31 cellular contexts compared by ENCODE assay signal in genomic region chr19:2538096-2538757, GRCh38.
DNase-seq lines count a peak whose midpoint lies in the region; ATAC-seq, FAIRE-seq and TF ChIP-seq lines count a peak whose summit lies in the region.
"Had no signal": no experiment of that assay in that cellular context is flagged by ENCODE, and none has a peak within 500 bp of the region (broad histone marks: within the 10 kb centered on the region; RNA-seq: fewer than 3 reads in every experiment).

No MANE protein-coding gene starts in this region.

- no peak for ATAC-seq in activated T-cell treated with anti-CD3 and anti-CD28 coated beads, Interleukin-2, amount 50 U/mL, for 72 hours (replicated peaks in 1 of 2)
- no peak for ATAC-seq in activated T-cell treated with anti-CD3 and anti-CD28 coated beads, Interleukin-2, amount 50 U/mL, for 4 hours
- no peak for ATAC-seq in K562
- no peak for ATAC-seq in stimulated activated effector memory CD8-positive, alpha-beta T cell treated with anti-CD3 and anti-CD28 coated beads, Interleukin-12 subunit alpha, Interleukin-12 subunit beta, amount 100 ng/mL, for 72 hours
- no peak for ATAC-seq in GM19035 (IDR thresholded peaks at IDR 0.05; ENCODE audit: unreplicated experiment)
- ATAC-seq: effector memory CD8-positive, alpha-beta T cell; naive thymus-derived CD8-positive, alpha-beta T cell had no signal

- peak overlapping the region; percentile 29 for H3K27ac Mint-ChIP-seq in activated T-cell treated with anti-CD3 and anti-CD28 coated beads, Interleukin-2, amount 50 U/mL, for 72 hours
- peak overlapping the region; percentile 31 to 53 (median 53) for H3K27ac Mint-ChIP-seq in IgD-negative memory B cell
- H3K27ac Mint-ChIP-seq in stimulated activated effector memory CD8-positive, alpha-beta T cell treated with anti-CD3 and anti-CD28 coated beads, Interleukin-12 subunit alpha, Interleukin-12 subunit beta, amount 100 ng/mL, for 72 hours, result peak overlapping the region; percentile 65
- H3K27ac Mint-ChIP-seq: activated naive CD8-positive, alpha-beta T cell treated with anti-CD3 and anti-CD28 coated beads, Interleukin-2, amount 50 U/mL, for 24 hours; activated T-cell treated with anti-CD3 and anti-CD28 coated beads, Interleukin-2, amount 50 U/mL, for 24 hours; effector memory CD8-positive, alpha-beta T cell had no signal

- H3K4me1 Mint-ChIP-seq in activated T-cell treated with anti-CD3 and anti-CD28 coated beads, Interleukin-2, amount 50 U/mL, for 72 hours (ENCODE audit: low read depth), result peaks cover 34% of the 10 kb centered on the region
- peaks cover 31% of the 10 kb centered on the region for H3K4me1 Mint-ChIP-seq in activated T-cell treated with anti-CD3 and anti-CD28 coated beads, Interleukin-2, amount 50 U/mL, for 4 hours (ENCODE audit: low read depth)
- peaks cover 6 to 24% (median 22%) of the 10 kb centered on the region in 3 donors for H3K4me1 Mint-ChIP-seq in IgD-negative memory B cell
- H3K4me1 Mint-ChIP-seq in stimulated activated effector memory CD8-positive, alpha-beta T cell treated with anti-CD3 and anti-CD28 coated beads, Interleukin-12 subunit alpha, Interleukin-12 subunit beta, amount 100 ng/mL, for 72 hours, result peaks cover 45% of the 10 kb centered on the region

- POLR2A ChIA-PET in K562 (lab: Yijun Ruan, JAX), result interaction anchor here (1.9 kb wide), 1 partner anchor 62 kb away, joined by 7 read pairs; the partner anchor contains the start of gene GADD45B

- no peaks in the 10 kb centered on the region for H3K36me3 ChIP-seq in K562 (ENCODE audit: control insufficient read depth, insufficient read depth, low read length)
- H3K36me3 ChIP-seq: suprapubic skin had no signal

- 43% methylated on average over 9 of the region's 10 CpGs for WGBS in K562 (ENCODE audit: insufficient coverage, low coverage, missing lambda C conversion rate)

- TF ChIP-seq POLR2A in K562 (conservative IDR thresholded peaks at IDR 0.05), result no peak

- H3K9me3 ChIP-seq in K562 (replicated peaks; ENCODE audit: control insufficient read depth, insufficient read depth, low read depth, low read length), result no peaks in the 10 kb centered on the region

- no peak for TF ChIP-seq EP300 in K562 (IDR thresholded peaks at IDR 0.05; ENCODE audit: low read length)

- FAIRE-seq in K562 (lab: Jason Lieb, UNC), result no peak
- FAIRE-seq: GM12891, keratinocyte had no signal

- no peak for TF ChIP-seq RAD21 in K562 (CRISPR knock-in tag; conservative IDR thresholded peaks at IDR 0.05 in 1 of 2, IDR thresholded peaks at IDR 0.05 in 1 of 2)

- no peaks in the 10 kb centered on the region; a peak in 1 of 5 replicates for H3K27me3 ChIP-seq in K562 (ENCODE audit: control insufficient read depth in 2 of 2, insufficient read depth in 2 of 2, low read length in 2 of 2)
- H3K27me3 ChIP-seq: suprapubic skin had no signal

- H3K4me3 ChIP-seq in K562, result no peak overlapping the region
- H3K4me3 ChIP-seq: PC-9, skin epidermis, suprapubic skin had no signal

- H3K79me2 ChIP-seq in K562 (ENCODE audit: control insufficient read depth, insufficient read depth, low read length), result no peaks in the 10 kb centered on the region

- no peaks in the 10 kb centered on the region for H4K20me1 ChIP-seq in K562 (replicated peaks; ENCODE audit: control insufficient read depth, insufficient read depth, low read length)

- in situ Hi-C loops in K562 (cut with MboI), result no loop called here

- BruUV-seq in K562 (replicated peaks; lab: Mats Ljungman, UMichigan), result no TSS peak

- no peak overlapping the region for H3K4me3 Mint-ChIP-seq in activated T-cell treated with anti-CD3 and anti-CD28 coated beads, Interleukin-2, amount 50 U/mL, for 72 hours
- no peak overlapping the region for H3K4me3 Mint-ChIP-seq in activated T-cell treated with anti-CD3 and anti-CD28 coated beads, Interleukin-2, amount 50 U/mL, for 4 hours
- peak overlapping the region in 1 of 4 donors; percentile 21 for H3K4me3 Mint-ChIP-seq in IgD-negative memory B cell
- H3K4me3 Mint-ChIP-seq in stimulated activated effector memory CD8-positive, alpha-beta T cell treated with anti-CD3 and anti-CD28 coated beads, Interleukin-12 subunit alpha, Interleukin-12 subunit beta, amount 100 ng/mL, for 72 hours, result peak overlapping the region; percentile 22
- H3K4me3 Mint-ChIP-seq: activated naive CD8-positive, alpha-beta T cell treated with anti-CD3 and anti-CD28 coated beads, Interleukin-2, amount 50 U/mL, for 24 hours; activated T-cell treated with anti-CD3 and anti-CD28 coated beads, Interleukin-2, amount 50 U/mL, for 24 hours; naive thymus-derived CD8-positive, alpha-beta T cell had no signal

- no peak overlapping the region for H2AFZ ChIP-seq in K562 (ENCODE audit: low read depth, low read length)
- H2AFZ ChIP-seq: PC-9 had no signal

- H3K9me3 Mint-ChIP-seq in activated T-cell treated with anti-CD3 and anti-CD28 coated beads, Interleukin-2, amount 50 U/mL, for 72 hours, result no peaks in the 10 kb centered on the region
- H3K9me3 Mint-ChIP-seq in activated T-cell treated with anti-CD3 and anti-CD28 coated beads, Interleukin-2, amount 50 U/mL, for 4 hours, result no peaks in the 10 kb centered on the region
- H3K9me3 Mint-ChIP-seq in IgD-negative memory B cell, result no peaks in the 10 kb centered on the region
- peaks cover 2% of the 10 kb centered on the region for H3K9me3 Mint-ChIP-seq in stimulated activated effector memory CD8-positive, alpha-beta T cell treated with anti-CD3 and anti-CD28 coated beads, Interleukin-12 subunit alpha, Interleukin-12 subunit beta, amount 100 ng/mL, for 72 hours
- H3K9me3 Mint-ChIP-seq: activated naive CD8-positive, alpha-beta T cell treated with anti-CD3 and anti-CD28 coated beads, Interleukin-2, amount 50 U/mL, for 24 hours; activated T-cell treated with anti-CD3 and anti-CD28 coated beads, Interleukin-2, amount 50 U/mL, for 24 hours; effector memory CD8-positive, alpha-beta T cell; H9; naive thymus-derived CD8-positive, alpha-beta T cell had no signal

- no peaks in the 10 kb centered on the region for H3K27me3 Mint-ChIP-seq in activated T-cell treated with anti-CD3 and anti-CD28 coated beads, Interleukin-2, amount 50 U/mL, for 72 hours (ENCODE audit: low read depth)
- H3K27me3 Mint-ChIP-seq in activated T-cell treated with anti-CD3 and anti-CD28 coated beads, Interleukin-2, amount 50 U/mL, for 4 hours (ENCODE audit: low read depth), result no peaks in the 10 kb centered on the region
- no peaks in the 10 kb centered on the region for H3K27me3 Mint-ChIP-seq in IgD-negative memory B cell
- H3K27me3 Mint-ChIP-seq: activated naive CD8-positive, alpha-beta T cell treated with anti-CD3 and anti-CD28 coated beads, Interleukin-2, amount 50 U/mL, for 24 hours; activated T-cell treated with anti-CD3 and anti-CD28 coated beads, Interleukin-2, amount 50 U/mL, for 24 hours; effector memory CD8-positive, alpha-beta T cell; naive thymus-derived CD8-positive, alpha-beta T cell had no signal

- intact Hi-C loops in K562 (cut with micrococcal nuclease), result no loop called here

- H3K4me2 ChIP-seq in K562 (ENCODE audit: insufficient read depth, low read length), result no peak overlapping the region
- H3K4me2 ChIP-seq: PC-9 had no signal

- H3K27ac ChIP-seq in K562 (ENCODE audit: extremely low read depth, low read depth, low read length), result no peak overlapping the region
- H3K27ac ChIP-seq: PC-9, skin epidermis, suprapubic skin, VCaP had no signal

- no peaks in the 10 kb centered on the region for H3K9me1 ChIP-seq in K562 (ENCODE audit: control insufficient read depth, insufficient read depth, low read length)

- peaks cover 0 to 3% of the 10 kb centered on the region in 2 donors for H3K36me3 Mint-ChIP-seq in activated T-cell treated with anti-CD3 and anti-CD28 coated beads, Interleukin-2, amount 50 U/mL, for 72 hours (ENCODE audit: insufficient read depth in 2 of 2)
- no peaks in the 10 kb centered on the region for H3K36me3 Mint-ChIP-seq in activated T-cell treated with anti-CD3 and anti-CD28 coated beads, Interleukin-2, amount 50 U/mL, for 4 hours (ENCODE audit: insufficient read depth)
- H3K36me3 Mint-ChIP-seq in IgD-negative memory B cell, result peaks cover 2% of the 10 kb centered on the region
- peaks cover 9% of the 10 kb centered on the region for H3K36me3 Mint-ChIP-seq in stimulated activated effector memory CD8-positive, alpha-beta T cell treated with anti-CD3 and anti-CD28 coated beads, Interleukin-12 subunit alpha, Interleukin-12 subunit beta, amount 100 ng/mL, for 72 hours
- H3K36me3 Mint-ChIP-seq: naive thymus-derived CD8-positive, alpha-beta T cell had no signal

- H3K9ac ChIP-seq in K562 (ENCODE audit: insufficient read depth in 1 of 2, low read depth in 2 of 2, low read length in 2 of 2), result no peak overlapping the region

- CTCF ChIA-PET in K562 (lab: Yijun Ruan, JAX; ENCODE audit: low intra/inter-chr PET ratio), result no interaction called here

- no peak for TF ChIP-seq CTCF in K562 (IDR thresholded peaks at IDR 0.05 in 2 of 3, conservative IDR thresholded peaks at IDR 0.05 in 1 of 3; ENCODE audit: insufficient read depth in 2 of 3, low read depth in 1 of 3, low read length in 3 of 3)

- H3K4me1 ChIP-seq in K562 (replicated peaks in 1 of 2; ENCODE audit: control insufficient read depth in 2 of 2, insufficient read depth in 2 of 2, low read length in 2 of 2), result peaks cover 8 to 9% of the 10 kb centered on the region in 2 experiments; a peak in 4 of 5 replicates

- no peak for DNase-seq in activated T-cell treated with anti-CD3 and anti-CD28 coated beads, Interleukin-2, amount 50 U/mL, for 72 hours
- DNase-seq in activated T-cell treated with anti-CD3 and anti-CD28 coated beads, Interleukin-2, amount 50 U/mL, for 4 hours, result no peak
- DNase-seq in K562 (ENCODE audit: extremely low read depth in 1 of 4, low spot score in 3 of 4), result no peak
- no peak for DNase-seq in stimulated activated effector memory CD8-positive, alpha-beta T cell treated with anti-CD3 and anti-CD28 coated beads, Interleukin-12 subunit alpha, Interleukin-12 subunit beta, amount 100 ng/mL, for 72 hours (ENCODE audit: low spot score in 2 of 2)
- no peak for DNase-seq in NCI-H187 (lab: John Stamatoyannopoulos, UW)
- no peak for DNase-seq in EL
- DNase-seq: activated CD4-positive, alpha-beta T cell treated with anti-CD3 and anti-CD28 coated beads for 48 hours; activated naive CD4-positive, alpha-beta T cell; activated naive CD8-positive, alpha-beta T cell treated with anti-CD3 and anti-CD28 coated beads, Interleukin-2, amount 50 U/mL, for 24 hours; activated T-cell treated with anti-CD3 and anti-CD28 coated beads, Interleukin-2, amount 50 U/mL, for 24 hours; caudate nucleus; effector memory CD8-positive, alpha-beta T cell; erythroblast; glutamatergic neuron; H9; Karpas-422; naive thymus-derived CD8-positive, alpha-beta T cell; NCI-H1417 treated with DMSO at 0.1 percent for 48 hours; NCI-H2081; NCI-H226; NCI-H526 treated with DMSO at 0.1 percent for 48 hours; NK-92 treated with Interleukin-12 subunit alpha and Interleukin-12 subunit beta, amount 100 ng/mL, for 24 hours; PC-9; T-helper 9 cell had no signal
